Comparison of ENCODE assay signal across 11 cellular contexts in the genomic region with DNA sequence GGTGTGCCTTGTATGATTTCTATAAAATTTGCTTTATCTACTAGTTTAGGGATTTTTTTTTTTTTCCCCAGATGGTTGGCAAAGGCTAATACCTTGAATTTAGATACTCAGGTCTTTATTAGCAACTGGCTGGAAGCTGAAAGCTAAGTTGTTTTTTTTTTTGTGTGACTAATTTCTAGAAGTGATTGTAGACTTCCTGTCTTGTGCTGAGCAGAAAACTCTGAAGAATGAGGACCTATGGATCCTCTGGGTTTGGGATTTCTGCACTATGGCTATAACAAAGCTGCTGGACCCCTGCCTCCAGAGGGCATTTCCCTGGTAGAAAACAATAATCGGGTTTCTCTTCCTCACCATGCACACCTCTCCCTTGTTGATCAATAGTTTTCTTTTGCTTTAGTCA. TPM values are rescaled to one million over a fixed set of nuclear protein-coding genes. Genes with fewer than 3 reads are reported as not detected.
DNase-seq lines count a peak whose midpoint lies in the region; ATAC-seq lines count a peak whose summit lies in the region.
"Had no signal": no experiment of that assay in that cellular context is flagged by ENCODE, and none has a peak within 500 bp of the region (broad histone marks: within the 10 kb centered on the region; RNA-seq: fewer than 3 reads in every experiment).

No MANE protein-coding gene starts in this region.

- no peak overlapping the region for H3K4me2 ChIP-seq in mesenchymal stem cell (ENCODE audit: low read length, poor library complexity, severe bottlenecking)

- H2BK12ac ChIP-seq in mesenchymal stem cell (ENCODE audit: low read length in 2 of 2): no peak overlapping the region

- H4K91ac ChIP-seq in mesenchymal stem cell (ENCODE audit: low read length): no peak overlapping the region

- no peak overlapping the region for H2AK5ac ChIP-seq in mesenchymal stem cell (ENCODE audit: low read length, severe bottlenecking)

- H3K27ac Mint-ChIP-seq in activated T-helper 1 cell treated with anti-CD3 and anti-CD28 coated beads, Interleukin-12 subunit alpha, Interleukin-12 subunit beta, Interleukin-2, Interleukin-4 antibody, amounts not matched to agents 30 ng/mL and 10 ng/mL and 1 ng/mL, durations not matched to agents 14 hours and 24 hours and 36 hours: peak overlapping the region; percentile 66

- H3K9me3 ChIP-seq in mesenchymal stem cell (ENCODE audit: control insufficient read depth, low read length): no peaks in the 10 kb centered on the region
- H3K9me3 ChIP-seq: esophagus muscularis mucosa had no signal

- H3K4me3 ChIP-seq in mesenchymal stem cell (ENCODE audit: insufficient read depth in 1 of 2, low read depth in 1 of 2, low read length in 2 of 2): no peak overlapping the region
- H3K4me3 ChIP-seq: esophagus muscularis mucosa, K562 had no signal

- H3K4me1 ChIP-seq in mesenchymal stem cell (ENCODE audit: control insufficient read depth, insufficient read depth, low read depth, low read length): peaks cover 5% of the 10 kb centered on the region

- H3K4me1 Mint-ChIP-seq in activated T-helper 1 cell treated with anti-CD3 and anti-CD28 coated beads, Interleukin-12 subunit alpha, Interleukin-12 subunit beta, Interleukin-2, Interleukin-4 antibody, amounts not matched to agents 30 ng/mL and 10 ng/mL and 1 ng/mL, durations not matched to agents 14 hours and 24 hours and 36 hours (ENCODE audit: low read depth): peaks cover 64% of the 10 kb centered on the region

- no peak overlapping the region for H2BK5ac ChIP-seq in mesenchymal stem cell (ENCODE audit: low read depth, low read length, poor library complexity, severe bottlenecking)

- no peak overlapping the region for H2BK120ac ChIP-seq in mesenchymal stem cell (ENCODE audit: low read depth, low read length)

- no peaks in the 10 kb centered on the region for H3K9me3 Mint-ChIP-seq in activated T-helper 1 cell treated with anti-CD3 and anti-CD28 coated beads, Interleukin-12 subunit alpha, Interleukin-12 subunit beta, Interleukin-2, Interleukin-4 antibody, amounts not matched to agents 30 ng/mL and 10 ng/mL and 1 ng/mL, durations not matched to agents 14 hours and 24 hours and 36 hours

- H3K79me1 ChIP-seq in mesenchymal stem cell (replicated peaks; ENCODE audit: low read length, poor library complexity, severe bottlenecking): peaks cover 10% of the 10 kb centered on the region

- no peak overlapping the region for H4K8ac ChIP-seq in mesenchymal stem cell (ENCODE audit: low read length)

- intact Hi-C loops in activated T-helper 1 cell treated with anti-CD3 and anti-CD28 coated beads, Interleukin-12 subunit alpha, Interleukin-12 subunit beta, Interleukin-2, Interleukin-4 antibody, amounts not matched to agents 30 ng/mL and 10 ng/mL and 1 ng/mL, durations not matched to agents 14 hours and 24 hours and 36 hours (cut with micrococcal nuclease): loop anchor here (1.0 kb wide), 1 partner anchor 10 kb away; the partner anchor contains the start of gene ARIH2

- ATAC-seq in GM19351 (IDR thresholded peaks at IDR 0.05; ENCODE audit: unreplicated experiment): no peak
- no peak for ATAC-seq in HG03521 (IDR thresholded peaks at IDR 0.05; ENCODE audit: unreplicated experiment)
- ATAC-seq: K562, sciatic nerve had no signal

- H3K27me3 Mint-ChIP-seq in activated T-helper 1 cell treated with anti-CD3 and anti-CD28 coated beads, Interleukin-12 subunit alpha, Interleukin-12 subunit beta, Interleukin-2, Interleukin-4 antibody, amounts not matched to agents 30 ng/mL and 10 ng/mL and 1 ng/mL, durations not matched to agents 14 hours and 24 hours and 36 hours (ENCODE audit: insufficient read depth): no peaks in the 10 kb centered on the region

- H3K23ac ChIP-seq in mesenchymal stem cell (ENCODE audit: low read length in 2 of 2): no peak overlapping the region

- H2AFZ ChIP-seq in mesenchymal stem cell (ENCODE audit: low read depth, low read length): no peak overlapping the region

- peak overlapping the region; percentile 56 for H3K4me3 Mint-ChIP-seq in activated T-helper 1 cell treated with anti-CD3 and anti-CD28 coated beads, Interleukin-12 subunit alpha, Interleukin-12 subunit beta, Interleukin-2, Interleukin-4 antibody, amounts not matched to agents 30 ng/mL and 10 ng/mL and 1 ng/mL, durations not matched to agents 14 hours and 24 hours and 36 hours

- peak overlapping the region; percentile 18 for H3K27ac ChIP-seq in mesenchymal stem cell (ENCODE audit: low read length, poor library complexity, severe bottlenecking)
- H3K27ac ChIP-seq: esophagus muscularis mucosa had no signal

- peaks cover 32 to 49% of the 10 kb centered on the region in 2 experiments for H3K36me3 ChIP-seq in mesenchymal stem cell (ENCODE audit: control insufficient read depth in 1 of 2, insufficient read depth in 2 of 2, low read depth in 1 of 2, low read length in 2 of 2)

- no peaks in the 10 kb centered on the region for H3K27me3 ChIP-seq in mesenchymal stem cell (ENCODE audit: control insufficient read depth in 1 of 2, insufficient read depth in 1 of 2, low read length in 2 of 2)
- H3K27me3 ChIP-seq: esophagus muscularis mucosa had no signal

- H2BK15ac ChIP-seq in mesenchymal stem cell (ENCODE audit: low read depth, poor library complexity, severe bottlenecking): no peak overlapping the region

- no peak overlapping the region for H3K9ac ChIP-seq in mesenchymal stem cell (ENCODE audit: low read length)

- H3K18ac ChIP-seq in mesenchymal stem cell (ENCODE audit: low read depth in 1 of 2, low read length in 2 of 2): no peak overlapping the region

- peaks cover 56% of the 10 kb centered on the region for H3K36me3 Mint-ChIP-seq in activated T-helper 1 cell treated with anti-CD3 and anti-CD28 coated beads, Interleukin-12 subunit alpha, Interleukin-12 subunit beta, Interleukin-2, Interleukin-4 antibody, amounts not matched to agents 30 ng/mL and 10 ng/mL and 1 ng/mL, durations not matched to agents 14 hours and 24 hours and 36 hours (ENCODE audit: low read depth)

- no peak overlapping the region for H3K4ac ChIP-seq in mesenchymal stem cell (ENCODE audit: low read depth in 1 of 2, low read length in 2 of 2)

- peak; percentile 54 for DNase-seq in CD1c-positive myeloid dendritic cell (ENCODE audit: extremely low spot score)
- DNase-seq in ELR (ENCODE audit: low read depth): peak; percentile 53
- no peak for DNase-seq in activated T-helper 1 cell treated with anti-CD3 and anti-CD28 coated beads, Interleukin-12 subunit alpha, Interleukin-12 subunit beta, Interleukin-2, Interleukin-4 antibody, amounts not matched to agents 30 ng/mL and 10 ng/mL and 1 ng/mL, durations not matched to agents 14 hours and 24 hours and 36 hours (ENCODE audit: low spot score)
- DNase-seq in mesenchymal stem cell: no peak
- DNase-seq in SIG-M5 treated with dmso at 0.1 percent for 504 hours (lab: John Stamatoyannopoulos, UW; ENCODE audit: unreplicated experiment): no peak
- DNase-seq: NCI-H2081 had no signal

- WGBS in mesenchymal stem cell: no CpG with 5 or more reads among the region's 1 CpG

- no peak overlapping the region for H3K14ac ChIP-seq in mesenchymal stem cell (ENCODE audit: low read length in 2 of 2)

RNA-seq across cellular contexts. Expression of gene ARIH2, which starts 10.0 kb away (rescaled TPM):
- total RNA-seq in activated T-helper 1 cell treated with anti-CD3 and anti-CD28 coated beads, Interleukin-12 subunit alpha, Interleukin-12 subunit beta, Interleukin-2, Interleukin-4 antibody, amounts not matched to agents 30 ng/mL and 10 ng/mL and 1 ng/mL, durations not matched to agents 14 hours and 24 hours and 36 hours: 179 and 180 TPM in 2 replicates
- 45.9 TPM for polyA plus RNA-seq in mesenchymal stem cell (2013, experiment 1 of 2)
- 46.2 TPM for polyA plus RNA-seq in mesenchymal stem cell (2013, experiment 2 of 2)

RNA-seq across cellular contexts. Expression of gene SLC25A20, which starts 30.0 kb away (rescaled TPM):
- total RNA-seq in activated T-helper 1 cell treated with anti-CD3 and anti-CD28 coated beads, Interleukin-12 subunit alpha, Interleukin-12 subunit beta, Interleukin-2, Interleukin-4 antibody, amounts not matched to agents 30 ng/mL and 10 ng/mL and 1 ng/mL, durations not matched to agents 14 hours and 24 hours and 36 hours: 15.9 and 17.4 TPM in 2 replicates
- polyA plus RNA-seq in mesenchymal stem cell (2013, experiment 1 of 2): 11.0 TPM
- polyA plus RNA-seq in mesenchymal stem cell (2013, experiment 2 of 2): 11.6 TPM

Comparison
In these comparisons a context has a peak if more than half of its experiments do, and no peak if none do; other contexts are left out.
1. DNase-seq: peak in CD1c-positive myeloid dendritic cell (single experiment) and ELR (single experiment); none in activated T-helper 1 cell treated with anti-CD3 and anti-CD28 coated beads, Interleukin-12 subunit alpha, Interleukin-12 subunit beta, Interleukin-2, Interleukin-4 antibody, amounts not matched to agents 30 ng/mL and 10 ng/mL and 1 ng/mL, durations not matched to agents 14 hours and 24 hours and 36 hours (single experiment), mesenchymal stem cell (single experiment) and SIG-M5 treated with dmso at 0.1 percent for 504 hours (single experiment).